ENCODE assay signal across 8 cellular contexts in genomic region chr5:23208959-23209431, GRCh38.
A peak's percentile ranks its signal among the peaks of the same experiment; 100 is the strongest.
DNase-seq lines count a peak whose midpoint lies in the region; ATAC-seq and TF ChIP-seq lines count a peak whose summit lies in the region.

No MANE protein-coding gene starts in this region.

- H3K27ac Mint-ChIP-seq in nephron progenitor cell = no peak overlapping the region
- no peak overlapping the region for H3K27ac Mint-ChIP-seq in activated T-cell treated with anti-CD3 and anti-CD28 coated beads, Interleukin-2, amount 50 U/mL, for 24 hours

- H3K4me3 Mint-ChIP-seq in nephron progenitor cell = no peak overlapping the region
- H3K4me3 Mint-ChIP-seq in activated T-cell treated with anti-CD3 and anti-CD28 coated beads, Interleukin-2, amount 50 U/mL, for 24 hours = no peak overlapping the region

- H3K9me3 ChIP-seq in NT2/D1 (ENCODE audit: insufficient read depth, low read length) = no peaks in the 10 kb centered on the region

- peaks cover 5% of the 10 kb centered on the region for H3K4me1 Mint-ChIP-seq in nephron progenitor cell
- no peaks in the 10 kb centered on the region for H3K4me1 Mint-ChIP-seq in activated T-cell treated with anti-CD3 and anti-CD28 coated beads, Interleukin-2, amount 50 U/mL, for 24 hours (ENCODE audit: low read depth)

- no peak overlapping the region for H3K4me3 ChIP-seq in NT2/D1 (ENCODE audit: insufficient read length, low read depth)

- H3K36me3 Mint-ChIP-seq in nephron progenitor cell (ENCODE audit: low read depth) = no peaks in the 10 kb centered on the region
- H3K36me3 Mint-ChIP-seq in activated T-cell treated with anti-CD3 and anti-CD28 coated beads, Interleukin-2, amount 50 U/mL, for 24 hours (ENCODE audit: low read depth) = no peaks in the 10 kb centered on the region

- H3K27me3 Mint-ChIP-seq in nephron progenitor cell (ENCODE audit: low read depth, poor library complexity) = no peaks in the 10 kb centered on the region
- H3K27me3 Mint-ChIP-seq in activated T-cell treated with anti-CD3 and anti-CD28 coated beads, Interleukin-2, amount 50 U/mL, for 24 hours = no peaks in the 10 kb centered on the region

- DNase-seq in ELR (ENCODE audit: low read depth) = peak; percentile 19
- DNase-seq in HuH-7.5 (ENCODE audit: low spot score) = peak; percentile 15
- DNase-seq in NT2/D1 (ENCODE audit: low read depth, low spot score) = peak; percentile 43
- DNase-seq in cerebellar cortex (ENCODE audit: low spot score) = peak; percentile 26
- DNase-seq in nephron progenitor cell = peak; percentile 23
- no peak for DNase-seq in activated T-cell treated with anti-CD3 and anti-CD28 coated beads, Interleukin-2, amount 50 U/mL, for 24 hours
- no peak for DNase-seq in sciatic nerve (ENCODE audit: low spot score)

- no peak overlapping the region for H3K9ac ChIP-seq in NT2/D1 (ENCODE audit: insufficient read length, low read depth)

- ATAC-seq in GM21447 (IDR thresholded peaks at IDR 0.05; ENCODE audit: unreplicated experiment) (peak; percentile 84), sciatic nerve (no peak)

- TF ChIP-seq CTCF in nephron progenitor cell (IDR thresholded peaks at IDR 0.05) = peak; percentile 71

- no peaks in the 10 kb centered on the region for H3K4me1 ChIP-seq in NT2/D1 (ENCODE audit: insufficient read depth, insufficient read length)

- intact Hi-C loops in sciatic nerve (cut with DNase I) = no loop called here

- no peaks in the 10 kb centered on the region for H3K36me3 ChIP-seq in NT2/D1 (ENCODE audit: insufficient read depth, insufficient read length, low read length)

- no peaks in the 10 kb centered on the region for H3K27me3 ChIP-seq in NT2/D1 (ENCODE audit: insufficient read depth, insufficient read length)

- no peaks in the 10 kb centered on the region for H3K9me3 Mint-ChIP-seq in nephron progenitor cell
- peaks cover 15% of the 10 kb centered on the region for H3K9me3 Mint-ChIP-seq in activated T-cell treated with anti-CD3 and anti-CD28 coated beads, Interleukin-2, amount 50 U/mL, for 24 hours

Comparison
In these comparisons a context has a peak if more than half of its experiments do, and no peak if none do; other contexts are left out.
1. DNase-seq: peak in ELR (single experiment), HuH-7.5 (single experiment), NT2/D1 (single experiment), cerebellar cortex (single experiment) and nephron progenitor cell (single experiment); none in activated T-cell treated with anti-CD3 and anti-CD28 coated beads, Interleukin-2, amount 50 U/mL, for 24 hours (single experiment) and sciatic nerve (single experiment).